In genomic region chr14:87492556-87492955, GRCh38 we compare ENCODE assay signal across 1 cellular context.
TF ChIP-seq lines count a peak whose summit lies in the region.

No MANE protein-coding gene starts in this region.

TF ChIP-seq in HepG2, 621 proteins besides CTCF, POLR2A, EP300 and RAD21 (continued from another document):
- no peak for TF ChIP-seq ZNF800 (CRISPR knock-in tag; IDR thresholded peaks at IDR 0.05)
- no peak for TF ChIP-seq ZNF335 (CRISPR knock-in tag; IDR thresholded peaks at IDR 0.05)
- no peak for TF ChIP-seq GABPA (IDR thresholded peaks at IDR 0.05; ENCODE audit: low read depth, low read length)
- TF ChIP-seq GABPA (CRISPR knock-in tag; IDR thresholded peaks at IDR 0.05; ENCODE audit: low read depth) = no peak
- TF ChIP-seq ZBTB7B (CRISPR knock-in tag; IDR thresholded peaks at IDR 0.05) = no peak
- no peak for TF ChIP-seq ZNF580 (CRISPR knock-in tag; IDR thresholded peaks at IDR 0.05; ENCODE audit: borderline replicate concordance, low read depth)
- TF ChIP-seq PHB2 (IDR thresholded peaks at IDR 0.05; ENCODE audit: partially characterized antibody) = no peak
- no peak for TF ChIP-seq ZNF33B (CRISPR knock-in tag; IDR thresholded peaks at IDR 0.05)
- no peak for TF ChIP-seq REL (CRISPR knock-in tag; conservative IDR thresholded peaks at IDR 0.05)
- no peak for TF ChIP-seq TP53 (CRISPR knock-in tag; conservative IDR thresholded peaks at IDR 0.05)
- no peak for TF ChIP-seq MEIS2 (CRISPR knock-in tag; IDR thresholded peaks at IDR 0.05)
